ENCODE assay signal across 8 cellular contexts in genomic region chr5:399296-400281, GRCh38. TPM values are rescaled to one million over a fixed set of nuclear protein-coding genes. Genes with fewer than 3 reads are reported as not detected.
A peak's percentile ranks its signal among the peaks of the same experiment; 100 is the strongest.
DNase-seq lines count a peak whose midpoint lies in the region; ATAC-seq lines count a peak whose summit lies in the region.

No MANE protein-coding gene starts in this region.

- DNase-seq in EL, result peak; percentile 99
- DNase-seq in HS-27A (ENCODE audit: low read depth), result peak; percentile 69
- DNase-seq in NOMO-1 (lab: John Stamatoyannopoulos, UW; ENCODE audit: unreplicated experiment in 2 of 2), result peak; percentile 100
- peak; percentile 91 for DNase-seq in left ventricle myocardium superior
- peak; percentile 92 for DNase-seq in retina
- no peak for DNase-seq in occipital lobe (lab: John Stamatoyannopoulos, UW)

- peaks cover 17% of the 10 kb centered on the region for H3K4me1 Mint-ChIP-seq in activated naive CD8-positive, alpha-beta T cell (ENCODE audit: low read depth)

- no peaks in the 10 kb centered on the region for H3K36me3 Mint-ChIP-seq in activated naive CD8-positive, alpha-beta T cell

- intact Hi-C loops in left ventricle myocardium superior (cut with micrococcal nuclease), result no loop called here

- H3K9me3 Mint-ChIP-seq in activated naive CD8-positive, alpha-beta T cell (ENCODE audit: low read depth), result no peaks in the 10 kb centered on the region

- H3K27me3 Mint-ChIP-seq in activated naive CD8-positive, alpha-beta T cell, result peaks cover 9% of the 10 kb centered on the region

- peak overlapping the region; percentile 92 for H3K27ac Mint-ChIP-seq in activated naive CD8-positive, alpha-beta T cell

- H3K4me3 Mint-ChIP-seq in activated naive CD8-positive, alpha-beta T cell, result peak overlapping the region; percentile 60

- peak; percentile 78 for ATAC-seq in GM21423 (IDR thresholded peaks at IDR 0.05; ENCODE audit: unreplicated experiment)
- ATAC-seq in left ventricle myocardium superior, result peak; percentile 92

RNA-seq across cellular contexts. Expression of gene EXOC3, which starts 43.4 kb away (rescaled TPM):
- total RNA-seq in left ventricle myocardium superior (49.1 TPM), occipital lobe (21.5 TPM)
